Comparison of ENCODE assay signal across 8 cellular contexts in genomic region chr2:39778775-39779751, GRCh38. TPM values are rescaled to one million over a fixed set of nuclear protein-coding genes. Genes with fewer than 3 reads are reported as not detected.
DNase-seq lines count a peak whose midpoint lies in the region; ATAC-seq and TF ChIP-seq lines count a peak whose summit lies in the region.

Gene THUMPD2 (minus strand): TSS chr2:39779258. CDS start chr2:39779239, 19 bp downstream.

- H3K4me1 Mint-ChIP-seq in activated CD8-positive, alpha-beta T cell treated with anti-CD3 and anti-CD28 coated beads for 36 hours (ENCODE audit: low read depth) = peaks cover 54% of the 10 kb centered on the region

- H3K27me3 Mint-ChIP-seq in activated CD8-positive, alpha-beta T cell treated with anti-CD3 and anti-CD28 coated beads for 36 hours = no peaks in the 10 kb centered on the region

- POLR2A ChIA-PET in activated CD8-positive, alpha-beta T cell treated with anti-CD3 and anti-CD28 coated beads for 36 hours (lab: Charles Lee) = no interaction called here

- peak within 1 kb of the TSS; percentile 91 for H3K27ac Mint-ChIP-seq in activated CD8-positive, alpha-beta T cell treated with anti-CD3 and anti-CD28 coated beads for 36 hours

- CTCF ChIA-PET in activated CD8-positive, alpha-beta T cell treated with anti-CD3 and anti-CD28 coated beads for 36 hours (lab: Charles Lee) = no interaction called here

- no peaks in the 10 kb centered on the region for H3K9me3 Mint-ChIP-seq in activated CD8-positive, alpha-beta T cell treated with anti-CD3 and anti-CD28 coated beads for 36 hours

- H3K36me3 Mint-ChIP-seq in activated CD8-positive, alpha-beta T cell treated with anti-CD3 and anti-CD28 coated beads for 36 hours (ENCODE audit: low read depth) = peaks cover 28% of the 10 kb centered on the region

- peak; percentile 92 for ATAC-seq in HG03432 (IDR thresholded peaks at IDR 0.05; ENCODE audit: unreplicated experiment)
- ATAC-seq in activated CD8-positive, alpha-beta T cell treated with anti-CD3 and anti-CD28 coated beads for 36 hours = peak; percentile 78

- intact Hi-C loops in activated CD8-positive, alpha-beta T cell treated with anti-CD3 and anti-CD28 coated beads for 36 hours (cut with micrococcal nuclease) = no loop called here

- DNase-seq in C1 segment of cervical spinal cord (lab: John Stamatoyannopoulos, UW) (peak in 13 of 14 donors; percentile 10 to 80 (median 42)), GM19238 (ENCODE audit: insufficient read length, low spot score) (peak; percentile 63), NCI-H69 (lab: John Stamatoyannopoulos, UW) (peak; percentile 89), lung microvascular endothelial cell (ENCODE audit: low read depth in 2 of 2) (peak; percentile 76 to 82)
- DNase-seq in activated CD8-positive, alpha-beta T cell treated with anti-CD3 and anti-CD28 coated beads for 36 hours = peak; percentile 72
- peak; percentile 14 for DNase-seq in effector CD4-positive, alpha-beta T cell
- DNase-seq in stimulated activated CD4-positive, alpha-beta T cell treated with anti-CD3 and anti-CD28 coated beads, TNF-alpha, amount 100 ng/mL, for 4 hours (ENCODE audit: low read depth in 3 of 3) = peak; percentile 23 to 42 (median 38)

- peak within 1 kb of the TSS; percentile 96 for H3K4me3 Mint-ChIP-seq in activated CD8-positive, alpha-beta T cell treated with anti-CD3 and anti-CD28 coated beads for 36 hours

- no peak for TF ChIP-seq CTCF in activated CD8-positive, alpha-beta T cell treated with anti-CD3 and anti-CD28 coated beads for 36 hours (IDR thresholded peaks at IDR 0.05)

RNA-seq across cellular contexts. Expression of gene THUMPD2, which starts in this region (rescaled TPM):
- total RNA-seq in activated CD8-positive, alpha-beta T cell treated with anti-CD3 and anti-CD28 coated beads for 36 hours = 10 to 100 TPM; 16.9 to 18.1 TPM
- total RNA-seq in lung microvascular endothelial cell = 3.4 and 3.5 TPM in 2 replicates

Comparison
In these comparisons a context has a peak if more than half of its experiments do, and no peak if none do; other contexts are left out.
1. Peak in every context shown above with its lines: DNase-seq and ATAC-seq.
2. DNase-seq: peak in every context shown above with its lines; median percentile 89 in NCI-H69; 79 in lung microvascular endothelial cell; 72 in activated CD8-positive, alpha-beta T cell treated with anti-CD3 and anti-CD28 coated beads for 36 hours; 63 in GM19238; 42 in C1 segment of cervical spinal cord; 38 in stimulated activated CD4-positive, alpha-beta T cell treated with anti-CD3 and anti-CD28 coated beads, TNF-alpha, amount 100 ng/mL, for 4 hours; 14 in effector CD4-positive, alpha-beta T cell.